ENCODE assay signal across 4 cellular contexts in genomic region chr9:41188439-41188838, GRCh38. TPM values are rescaled to one million over a fixed set of nuclear protein-coding genes. Genes with fewer than 3 reads are reported as not detected.
"Had no signal": no experiment of that assay in that cellular context is flagged by ENCODE, and none has a peak within 500 bp of the region (broad histone marks: within the 10 kb centered on the region; RNA-seq: fewer than 3 reads in every experiment).

No MANE protein-coding gene starts in this region.

RNA-seq across cellular contexts. Expression of gene FOXD4L6, which starts 60.0 kb away (rescaled TPM):
- total RNA-seq: HT-29, HT1080, IMR-90, K562 had no signal
